In the genomic region with DNA sequence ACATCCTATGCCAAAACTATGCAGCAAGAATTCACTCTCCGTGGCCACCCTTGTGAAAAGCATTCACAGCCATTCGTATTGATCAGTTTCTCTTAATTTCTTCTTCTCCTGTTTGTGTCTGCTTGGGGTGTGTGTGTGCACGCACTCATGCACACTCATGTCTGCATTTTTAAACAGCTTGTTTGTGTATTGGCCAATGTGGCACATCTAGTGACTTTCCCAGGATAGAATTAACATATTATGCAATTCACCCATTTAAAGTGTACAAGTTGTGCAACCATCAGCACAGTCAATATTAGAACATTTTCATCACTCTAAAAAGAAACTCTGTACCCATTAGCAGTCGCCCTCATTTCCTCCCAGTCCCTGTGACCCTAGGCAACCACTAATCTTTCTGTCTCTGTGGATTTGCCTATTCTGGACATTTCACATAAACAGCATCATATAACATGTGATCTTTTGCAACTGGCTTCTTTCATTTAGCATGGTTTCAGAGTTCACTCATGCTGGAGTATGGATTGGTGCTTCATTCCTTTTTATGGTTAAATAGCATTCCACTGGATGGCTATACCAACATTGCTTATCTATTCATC, we compare ENCODE assay signal across 1 cellular context.
TF ChIP-seq lines count a peak whose summit lies in the region.

No MANE protein-coding gene starts in this region.

TF ChIP-seq in HepG2, 621 proteins besides CTCF, POLR2A, EP300 and RAD21 (continued from another document and continues in another):
- TF ChIP-seq PRDM10 (CRISPR knock-in tag; IDR thresholded peaks at IDR 0.05; ENCODE audit: low read depth) (no peak), ATF2 (CRISPR knock-in tag; IDR thresholded peaks at IDR 0.05) (0 out of 2 replicates have a peak, but pooled peaks have one; percentile 84), MBD4 (IDR thresholded peaks at IDR 0.05; ENCODE audit: borderline replicate concordance, low read length) (0 out of 2 replicates have a peak, but pooled peaks have one; percentile 50), ZNF383 (CRISPR knock-in tag; IDR thresholded peaks at IDR 0.05; ENCODE audit: borderline replicate concordance) (no peak), NAIF1 (CRISPR knock-in tag; IDR thresholded peaks at IDR 0.05; ENCODE audit: borderline replicate concordance) (no peak), ZNF224 (CRISPR knock-in tag; IDR thresholded peaks at IDR 0.05) (no peak), ZNF558 (CRISPR knock-in tag; IDR thresholded peaks at IDR 0.05; ENCODE audit: borderline replicate concordance) (no peak), ZNF780A (CRISPR knock-in tag; IDR thresholded peaks at IDR 0.05) (no peak), HNF1B (CRISPR knock-in tag; IDR thresholded peaks at IDR 0.05) (peak; percentile 61; the same call in 1 of the 2 replicates), KAT8 (CRISPR knock-in tag; IDR thresholded peaks at IDR 0.05) (peak; percentile 70), GABPA (IDR thresholded peaks at IDR 0.05; ENCODE audit: low read depth, low read length) (no peak), GABPA (CRISPR knock-in tag; IDR thresholded peaks at IDR 0.05; ENCODE audit: low read depth) (no peak), ATF7 (IDR thresholded peaks at IDR 0.05) (peak; percentile 17; the same call in 1 of the 2 replicates), ATF7 (CRISPR knock-in tag; IDR thresholded peaks at IDR 0.05) (no peak), SP5 (CRISPR knock-in tag; IDR thresholded peaks at IDR 0.05; ENCODE audit: borderline replicate concordance, low read depth) (no peak), PCBP2 (optimal IDR thresholded peaks at IDR 0.05; ENCODE audit: low read depth, low read length, poor library complexity, severe bottlenecking) (no peak), TCF7L2 (IDR thresholded peaks at IDR 0.05; ENCODE audit: low read depth, low read length) (no peak), HNF4G (IDR thresholded peaks at IDR 0.05; ENCODE audit: borderline replicate concordance, low read depth, low read length) (peak; percentile 77), HNF4G (CRISPR knock-in tag; IDR thresholded peaks at IDR 0.05; ENCODE audit: borderline replicate concordance, low read depth) (no peak), ZNF136 (CRISPR knock-in tag; IDR thresholded peaks at IDR 0.05; ENCODE audit: low read depth) (no peak; the same call in 1 of the 2 replicates), THAP11 (CRISPR knock-in tag; IDR thresholded peaks at IDR 0.05) (peak; percentile 66), ZSCAN31 (CRISPR knock-in tag; IDR thresholded peaks at IDR 0.05; ENCODE audit: low read depth) (no peak), HHEX (CRISPR knock-in tag; IDR thresholded peaks at IDR 0.05) (0 out of 2 replicates have a peak, but pooled peaks have one; percentile 50), EHMT2 (IDR thresholded peaks at IDR 0.05; ENCODE audit: borderline replicate concordance, low read depth, low read length) (peak; percentile 73; the same call in 1 of the 2 replicates), ZNF709 (CRISPR knock-in tag; IDR thresholded peaks at IDR 0.05) (no peak)
- TF ChIP-seq, protein P1, sequence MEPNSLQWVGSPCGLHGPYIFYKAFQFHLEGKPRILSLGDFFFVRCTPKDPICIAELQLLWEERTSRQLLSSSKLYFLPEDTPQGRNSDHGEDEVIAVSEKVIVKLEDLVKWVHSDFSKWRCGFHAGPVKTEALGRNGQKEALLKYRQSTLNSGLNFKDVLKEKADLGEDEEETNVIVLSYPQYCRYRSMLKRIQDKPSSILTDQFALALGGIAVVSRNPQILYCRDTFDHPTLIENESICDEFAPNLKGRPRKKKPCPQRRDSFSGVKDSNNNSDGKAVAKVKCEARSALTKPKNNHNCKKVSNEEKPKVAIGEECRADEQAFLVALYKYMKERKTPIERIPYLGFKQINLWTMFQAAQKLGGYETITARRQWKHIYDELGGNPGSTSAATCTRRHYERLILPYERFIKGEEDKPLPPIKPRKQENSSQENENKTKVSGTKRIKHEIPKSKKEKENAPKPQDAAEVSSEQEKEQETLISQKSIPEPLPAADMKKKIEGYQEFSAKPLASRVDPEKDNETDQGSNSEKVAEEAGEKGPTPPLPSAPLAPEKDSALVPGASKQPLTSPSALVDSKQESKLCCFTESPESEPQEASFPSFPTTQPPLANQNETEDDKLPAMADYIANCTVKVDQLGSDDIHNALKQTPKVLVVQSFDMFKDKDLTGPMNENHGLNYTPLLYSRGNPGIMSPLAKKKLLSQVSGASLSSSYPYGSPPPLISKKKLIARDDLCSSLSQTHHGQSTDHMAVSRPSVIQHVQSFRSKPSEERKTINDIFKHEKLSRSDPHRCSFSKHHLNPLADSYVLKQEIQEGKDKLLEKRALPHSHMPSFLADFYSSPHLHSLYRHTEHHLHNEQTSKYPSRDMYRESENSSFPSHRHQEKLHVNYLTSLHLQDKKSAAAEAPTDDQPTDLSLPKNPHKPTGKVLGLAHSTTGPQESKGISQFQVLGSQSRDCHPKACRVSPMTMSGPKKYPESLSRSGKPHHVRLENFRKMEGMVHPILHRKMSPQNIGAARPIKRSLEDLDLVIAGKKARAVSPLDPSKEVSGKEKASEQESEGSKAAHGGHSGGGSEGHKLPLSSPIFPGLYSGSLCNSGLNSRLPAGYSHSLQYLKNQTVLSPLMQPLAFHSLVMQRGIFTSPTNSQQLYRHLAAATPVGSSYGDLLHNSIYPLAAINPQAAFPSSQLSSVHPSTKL (CRISPR knock-in tag; IDR thresholded peaks at IDR 0.05) = peak; percentile 94
- TF ChIP-seq, protein P2, sequence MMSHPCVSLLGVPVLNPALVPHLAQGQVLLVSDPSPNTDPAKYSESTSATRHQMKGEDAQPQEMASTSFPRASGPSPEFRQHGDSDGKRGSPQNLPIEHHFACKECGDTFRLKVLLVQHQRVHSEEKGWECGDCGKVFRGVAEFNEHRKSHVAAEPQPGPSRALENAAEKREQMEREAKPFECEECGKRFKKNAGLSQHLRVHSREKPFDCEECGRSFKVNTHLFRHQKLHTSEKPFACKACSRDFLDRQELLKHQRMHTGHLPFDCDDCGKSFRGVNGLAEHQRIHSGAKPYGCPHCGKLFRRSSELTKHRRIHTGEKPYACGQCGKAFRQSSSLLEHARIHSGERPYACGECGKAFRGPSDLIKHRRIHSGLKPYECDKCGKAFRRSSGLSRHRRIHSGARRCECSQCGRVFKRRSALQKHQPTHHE (CRISPR knock-in tag; IDR thresholded peaks at IDR 0.05; ENCODE audit: borderline replicate concordance) = no peak
- TF ChIP-seq, protein P3, sequence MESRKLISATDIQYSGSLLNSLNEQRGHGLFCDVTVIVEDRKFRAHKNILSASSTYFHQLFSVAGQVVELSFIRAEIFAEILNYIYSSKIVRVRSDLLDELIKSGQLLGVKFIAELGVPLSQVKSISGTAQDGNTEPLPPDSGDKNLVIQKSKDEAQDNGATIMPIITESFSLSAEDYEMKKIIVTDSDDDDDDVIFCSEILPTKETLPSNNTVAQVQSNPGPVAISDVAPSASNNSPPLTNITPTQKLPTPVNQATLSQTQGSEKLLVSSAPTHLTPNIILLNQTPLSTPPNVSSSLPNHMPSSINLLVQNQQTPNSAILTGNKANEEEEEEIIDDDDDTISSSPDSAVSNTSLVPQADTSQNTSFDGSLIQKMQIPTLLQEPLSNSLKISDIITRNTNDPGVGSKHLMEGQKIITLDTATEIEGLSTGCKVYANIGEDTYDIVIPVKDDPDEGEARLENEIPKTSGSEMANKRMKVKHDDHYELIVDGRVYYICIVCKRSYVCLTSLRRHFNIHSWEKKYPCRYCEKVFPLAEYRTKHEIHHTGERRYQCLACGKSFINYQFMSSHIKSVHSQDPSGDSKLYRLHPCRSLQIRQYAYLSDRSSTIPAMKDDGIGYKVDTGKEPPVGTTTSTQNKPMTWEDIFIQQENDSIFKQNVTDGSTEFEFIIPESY (CRISPR knock-in tag; IDR thresholded peaks at IDR 0.05) = no peak
- TF ChIP-seq, protein P4, sequence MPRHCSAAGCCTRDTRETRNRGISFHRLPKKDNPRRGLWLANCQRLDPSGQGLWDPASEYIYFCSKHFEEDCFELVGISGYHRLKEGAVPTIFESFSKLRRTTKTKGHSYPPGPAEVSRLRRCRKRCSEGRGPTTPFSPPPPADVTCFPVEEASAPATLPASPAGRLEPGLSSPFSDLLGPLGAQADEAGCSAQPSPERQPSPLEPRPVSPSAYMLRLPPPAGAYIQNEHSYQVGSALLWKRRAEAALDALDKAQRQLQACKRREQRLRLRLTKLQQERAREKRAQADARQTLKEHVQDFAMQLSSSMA (CRISPR knock-in tag; IDR thresholded peaks at IDR 0.05) = no peak
- TF ChIP-seq, protein P5, sequence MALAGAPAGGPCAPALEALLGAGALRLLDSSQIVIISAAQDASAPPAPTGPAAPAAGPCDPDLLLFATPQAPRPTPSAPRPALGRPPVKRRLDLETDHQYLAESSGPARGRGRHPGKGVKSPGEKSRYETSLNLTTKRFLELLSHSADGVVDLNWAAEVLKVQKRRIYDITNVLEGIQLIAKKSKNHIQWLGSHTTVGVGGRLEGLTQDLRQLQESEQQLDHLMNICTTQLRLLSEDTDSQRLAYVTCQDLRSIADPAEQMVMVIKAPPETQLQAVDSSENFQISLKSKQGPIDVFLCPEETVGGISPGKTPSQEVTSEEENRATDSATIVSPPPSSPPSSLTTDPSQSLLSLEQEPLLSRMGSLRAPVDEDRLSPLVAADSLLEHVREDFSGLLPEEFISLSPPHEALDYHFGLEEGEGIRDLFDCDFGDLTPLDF (CRISPR knock-in tag; IDR thresholded peaks at IDR 0.05) = no peak
- TF ChIP-seq, protein P6, sequence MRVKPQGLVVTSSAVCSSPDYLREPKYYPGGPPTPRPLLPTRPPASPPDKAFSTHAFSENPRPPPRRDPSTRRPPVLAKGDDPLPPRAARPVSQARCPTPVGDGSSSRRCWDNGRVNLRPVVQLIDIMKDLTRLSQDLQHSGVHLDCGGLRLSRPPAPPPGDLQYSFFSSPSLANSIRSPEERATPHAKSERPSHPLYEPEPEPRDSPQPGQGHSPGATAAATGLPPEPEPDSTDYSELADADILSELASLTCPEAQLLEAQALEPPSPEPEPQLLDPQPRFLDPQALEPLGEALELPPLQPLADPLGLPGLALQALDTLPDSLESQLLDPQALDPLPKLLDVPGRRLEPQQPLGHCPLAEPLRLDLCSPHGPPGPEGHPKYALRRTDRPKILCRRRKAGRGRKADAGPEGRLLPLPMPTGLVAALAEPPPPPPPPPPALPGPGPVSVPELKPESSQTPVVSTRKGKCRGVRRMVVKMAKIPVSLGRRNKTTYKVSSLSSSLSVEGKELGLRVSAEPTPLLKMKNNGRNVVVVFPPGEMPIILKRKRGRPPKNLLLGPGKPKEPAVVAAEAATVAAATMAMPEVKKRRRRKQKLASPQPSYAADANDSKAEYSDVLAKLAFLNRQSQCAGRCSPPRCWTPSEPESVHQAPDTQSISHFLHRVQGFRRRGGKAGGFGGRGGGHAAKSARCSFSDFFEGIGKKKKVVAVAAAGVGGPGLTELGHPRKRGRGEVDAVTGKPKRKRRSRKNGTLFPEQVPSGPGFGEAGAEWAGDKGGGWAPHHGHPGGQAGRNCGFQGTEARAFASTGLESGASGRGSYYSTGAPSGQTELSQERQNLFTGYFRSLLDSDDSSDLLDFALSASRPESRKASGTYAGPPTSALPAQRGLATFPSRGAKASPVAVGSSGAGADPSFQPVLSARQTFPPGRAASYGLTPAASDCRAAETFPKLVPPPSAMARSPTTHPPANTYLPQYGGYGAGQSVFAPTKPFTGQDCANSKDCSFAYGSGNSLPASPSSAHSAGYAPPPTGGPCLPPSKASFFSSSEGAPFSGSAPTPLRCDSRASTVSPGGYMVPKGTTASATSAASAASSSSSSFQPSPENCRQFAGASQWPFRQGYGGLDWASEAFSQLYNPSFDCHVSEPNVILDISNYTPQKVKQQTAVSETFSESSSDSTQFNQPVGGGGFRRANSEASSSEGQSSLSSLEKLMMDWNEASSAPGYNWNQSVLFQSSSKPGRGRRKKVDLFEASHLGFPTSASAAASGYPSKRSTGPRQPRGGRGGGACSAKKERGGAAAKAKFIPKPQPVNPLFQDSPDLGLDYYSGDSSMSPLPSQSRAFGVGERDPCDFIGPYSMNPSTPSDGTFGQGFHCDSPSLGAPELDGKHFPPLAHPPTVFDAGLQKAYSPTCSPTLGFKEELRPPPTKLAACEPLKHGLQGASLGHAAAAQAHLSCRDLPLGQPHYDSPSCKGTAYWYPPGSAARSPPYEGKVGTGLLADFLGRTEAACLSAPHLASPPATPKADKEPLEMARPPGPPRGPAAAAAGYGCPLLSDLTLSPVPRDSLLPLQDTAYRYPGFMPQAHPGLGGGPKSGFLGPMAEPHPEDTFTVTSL (CRISPR knock-in tag; IDR thresholded peaks at IDR 0.05; ENCODE audit: borderline replicate concordance) = peak; percentile 93
